11 cellular contexts compared by ENCODE assay signal in the genomic region with DNA sequence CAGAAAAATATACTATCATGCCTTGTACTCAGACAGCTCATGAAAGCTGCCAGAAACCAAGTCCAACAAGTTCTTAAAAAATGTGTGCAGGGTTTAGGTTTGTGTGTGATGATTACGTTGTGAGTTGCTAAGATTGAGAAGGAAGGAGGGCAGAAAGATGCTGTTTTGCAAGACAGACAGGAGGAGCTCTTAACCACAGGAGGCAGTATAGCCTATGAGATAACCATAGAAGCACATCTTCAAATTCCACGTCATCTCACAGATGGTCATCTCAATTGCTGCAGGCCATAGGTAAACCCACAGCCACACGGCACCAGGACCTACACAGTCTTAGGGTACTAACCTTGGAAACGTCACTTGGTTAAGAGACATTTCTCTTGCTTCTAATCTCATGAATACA.
DNase-seq lines count a peak whose midpoint lies in the region; ATAC-seq and TF ChIP-seq lines count a peak whose summit lies in the region.
"Had no signal": no experiment of that assay in that cellular context is flagged by ENCODE, and none has a peak within 500 bp of the region (broad histone marks: within the 10 kb centered on the region; RNA-seq: fewer than 3 reads in every experiment).

No MANE protein-coding gene starts in this region.

- POLR2A ChIA-PET in CD8-positive, alpha-beta memory T cell (lab: Charles Lee): no interaction called here

- ATAC-seq in activated naive CD8-positive, alpha-beta T cell treated with anti-CD3 and anti-CD28 coated beads, Interleukin-2, amount 50 U/mL, for 24 hours: peak; percentile 28
- peak; percentile 59 for ATAC-seq in esophagus mucosa
- ATAC-seq: CD8-positive, alpha-beta T cell; T-cell had no signal

- no peaks in the 10 kb centered on the region for H3K27me3 ChIP-seq in CD8-positive, alpha-beta memory T cell (ENCODE audit: insufficient read depth, low read length, poor library complexity, severe bottlenecking)
- no peaks in the 10 kb centered on the region for H3K27me3 ChIP-seq in dorsolateral prefrontal cortex

- no peaks in the 10 kb centered on the region for H3K4me1 Mint-ChIP-seq in activated naive CD8-positive, alpha-beta T cell treated with anti-CD3 and anti-CD28 coated beads, Interleukin-2, amount 50 U/mL, for 24 hours
- H3K4me1 Mint-ChIP-seq in activated naive CD8-positive, alpha-beta T cell treated with anti-CD3 and anti-CD28 coated beads for 36 hours: no peaks in the 10 kb centered on the region
- H3K4me1 Mint-ChIP-seq in CD8-positive, alpha-beta memory T cell: no peaks in the 10 kb centered on the region
- H3K4me1 Mint-ChIP-seq: T-cell had no signal

- H3K36me3 ChIP-seq in CD8-positive, alpha-beta memory T cell (ENCODE audit: insufficient read depth, low read length): no peaks in the 10 kb centered on the region

- H3K9me3 Mint-ChIP-seq in activated naive CD8-positive, alpha-beta T cell treated with anti-CD3 and anti-CD28 coated beads, Interleukin-2, amount 50 U/mL, for 24 hours: no peaks in the 10 kb centered on the region
- H3K9me3 Mint-ChIP-seq in activated naive CD8-positive, alpha-beta T cell treated with anti-CD3 and anti-CD28 coated beads for 36 hours: no peaks in the 10 kb centered on the region
- H3K9me3 Mint-ChIP-seq in CD8-positive, alpha-beta memory T cell: peaks cover 0 to 2% (median 0%) of the 10 kb centered on the region in 5 donors
- H3K9me3 Mint-ChIP-seq: CD8-positive, alpha-beta T cell; nephron; T-cell had no signal

- no peaks in the 10 kb centered on the region for H3K9me3 ChIP-seq in CD8-positive, alpha-beta memory T cell (ENCODE audit: low read length)

- H3K27me3 Mint-ChIP-seq in activated naive CD8-positive, alpha-beta T cell treated with anti-CD3 and anti-CD28 coated beads, Interleukin-2, amount 50 U/mL, for 24 hours: no peaks in the 10 kb centered on the region
- peaks cover 10% of the 10 kb centered on the region for H3K27me3 Mint-ChIP-seq in activated naive CD8-positive, alpha-beta T cell treated with anti-CD3 and anti-CD28 coated beads for 36 hours
- H3K27me3 Mint-ChIP-seq in CD8-positive, alpha-beta memory T cell: peaks cover 10 to 42% of the 10 kb centered on the region in 2 donors

- peak in 26 of 56 donors; percentile 10 to 39 (median 18) for TF ChIP-seq CTCF in dorsolateral prefrontal cortex (IDR thresholded peaks at IDR 0.05 in 54 of 56, conservative IDR thresholded peaks at IDR 0.05 in 2 of 56; ENCODE audit: low read depth in 1 of 56, partially characterized antibody in 56 of 56)

- no peak overlapping the region for H3K4me3 ChIP-seq in CD8-positive, alpha-beta memory T cell (ENCODE audit: low read length)
- no peak overlapping the region for H3K4me3 ChIP-seq in dorsolateral prefrontal cortex

- no peaks in the 10 kb centered on the region for H3K4me1 ChIP-seq in CD8-positive, alpha-beta memory T cell (ENCODE audit: insufficient read depth, low read length)

- H3K27ac Mint-ChIP-seq in activated naive CD8-positive, alpha-beta T cell treated with anti-CD3 and anti-CD28 coated beads, Interleukin-2, amount 50 U/mL, for 24 hours: no peak overlapping the region
- H3K27ac Mint-ChIP-seq in activated naive CD8-positive, alpha-beta T cell treated with anti-CD3 and anti-CD28 coated beads for 36 hours: no peak overlapping the region
- H3K27ac Mint-ChIP-seq in CD8-positive, alpha-beta memory T cell: no peak overlapping the region
- H3K27ac Mint-ChIP-seq: CD8-positive, alpha-beta T cell; T-cell had no signal

- DNase-seq in activated naive CD8-positive, alpha-beta T cell treated with anti-CD3 and anti-CD28 coated beads, Interleukin-2, amount 50 U/mL, for 24 hours: no peak
- DNase-seq in activated naive CD8-positive, alpha-beta T cell treated with anti-CD3 and anti-CD28 coated beads for 36 hours: no peak
- DNase-seq in NCI-H82 (lab: John Stamatoyannopoulos, UW) (peak; percentile 28), stromal cell of bone marrow (ENCODE audit: low read depth) (peak; percentile 2), UCSD-AML1 (lab: John Stamatoyannopoulos, UW; ENCODE audit: unreplicated experiment) (no peak), dorsolateral prefrontal cortex (no peak)
- no peak for DNase-seq in CD8-positive, alpha-beta memory T cell
- DNase-seq: CD8-positive, alpha-beta T cell; T-cell had no signal

- CTCF ChIA-PET in CD8-positive, alpha-beta memory T cell (lab: Charles Lee): interaction anchor here (1.0 kb wide), 1 partner anchor 920 kb away, joined by 3 read pairs; no protein-coding TSS in a partner anchor

- H3K4me3 Mint-ChIP-seq in activated naive CD8-positive, alpha-beta T cell treated with anti-CD3 and anti-CD28 coated beads, Interleukin-2, amount 50 U/mL, for 24 hours: no peak overlapping the region
- no peak overlapping the region for H3K4me3 Mint-ChIP-seq in activated naive CD8-positive, alpha-beta T cell treated with anti-CD3 and anti-CD28 coated beads for 36 hours
- H3K4me3 Mint-ChIP-seq in CD8-positive, alpha-beta memory T cell: no peak overlapping the region
- H3K4me3 Mint-ChIP-seq: CD8-positive, alpha-beta T cell; nephron; T-cell had no signal

- H3K27ac ChIP-seq in CD8-positive, alpha-beta memory T cell (ENCODE audit: low read depth, low read length): no peak overlapping the region
- H3K27ac ChIP-seq in dorsolateral prefrontal cortex: no peak overlapping the region

- intact Hi-C loops in dorsolateral prefrontal cortex (cut with DNase I): no loop called here

- H3K36me3 Mint-ChIP-seq in activated naive CD8-positive, alpha-beta T cell treated with anti-CD3 and anti-CD28 coated beads, Interleukin-2, amount 50 U/mL, for 24 hours (ENCODE audit: low read depth): no peaks in the 10 kb centered on the region
- H3K36me3 Mint-ChIP-seq in activated naive CD8-positive, alpha-beta T cell treated with anti-CD3 and anti-CD28 coated beads for 36 hours: no peaks in the 10 kb centered on the region
- H3K36me3 Mint-ChIP-seq in CD8-positive, alpha-beta memory T cell: no peaks in the 10 kb centered on the region
- H3K36me3 Mint-ChIP-seq: CD8-positive, alpha-beta T cell; T-cell had no signal

Comparison
In these comparisons a context has a peak if more than half of its experiments do, and no peak if none do; other contexts are left out.
1. DNase-seq: peak in NCI-H82 (single experiment) and stromal cell of bone marrow (single experiment); none in activated naive CD8-positive, alpha-beta T cell treated with anti-CD3 and anti-CD28 coated beads, Interleukin-2, amount 50 U/mL, for 24 hours (single experiment), activated naive CD8-positive, alpha-beta T cell treated with anti-CD3 and anti-CD28 coated beads for 36 hours (single experiment), CD8-positive, alpha-beta memory T cell (0 of 5), UCSD-AML1 (single experiment) and dorsolateral prefrontal cortex (0 of 10).